ENCODE assay signal across 1 cellular context in the genomic region with DNA sequence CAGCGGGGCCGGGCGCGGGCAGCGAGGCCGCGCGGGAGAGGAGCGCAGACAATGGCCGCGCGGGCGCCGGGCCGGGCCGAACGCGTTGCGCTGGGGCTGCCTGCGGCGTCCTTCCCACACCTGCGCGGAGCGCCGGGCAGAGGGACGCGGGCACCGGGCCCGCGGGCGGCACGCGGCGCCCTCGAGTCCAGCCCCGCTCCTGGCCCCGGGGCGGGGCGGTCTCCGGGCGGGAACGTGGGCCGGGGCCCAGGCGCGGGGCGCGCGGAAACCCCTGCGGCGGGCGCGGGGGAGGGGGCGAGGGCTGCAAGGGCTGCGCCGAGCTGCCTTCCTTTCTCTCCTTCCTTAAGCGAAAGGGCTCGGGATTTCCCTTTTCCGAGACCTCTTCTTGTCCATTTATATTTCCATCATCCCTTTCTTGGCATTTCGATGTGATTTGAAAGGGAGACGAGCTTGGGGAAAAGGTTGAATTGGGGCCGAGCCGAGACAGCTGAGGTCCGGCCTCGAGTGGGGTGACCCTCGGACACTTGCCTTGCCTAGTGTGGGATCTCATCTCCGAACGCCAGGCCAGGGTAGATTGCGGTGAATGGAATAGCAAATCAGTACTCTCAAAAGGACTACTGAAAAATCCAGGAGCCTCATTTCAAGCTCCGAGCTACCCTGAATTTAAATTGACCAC.
A peak's percentile ranks its signal among the peaks of the same experiment; 100 is the strongest.
TF ChIP-seq lines count a peak whose summit lies in the region.

No MANE protein-coding gene starts in this region.

TF ChIP-seq in HepG2, 621 proteins besides CTCF, POLR2A, EP300 and RAD21 (continued from another document and continues in another):
- TF ChIP-seq, protein P1, sequence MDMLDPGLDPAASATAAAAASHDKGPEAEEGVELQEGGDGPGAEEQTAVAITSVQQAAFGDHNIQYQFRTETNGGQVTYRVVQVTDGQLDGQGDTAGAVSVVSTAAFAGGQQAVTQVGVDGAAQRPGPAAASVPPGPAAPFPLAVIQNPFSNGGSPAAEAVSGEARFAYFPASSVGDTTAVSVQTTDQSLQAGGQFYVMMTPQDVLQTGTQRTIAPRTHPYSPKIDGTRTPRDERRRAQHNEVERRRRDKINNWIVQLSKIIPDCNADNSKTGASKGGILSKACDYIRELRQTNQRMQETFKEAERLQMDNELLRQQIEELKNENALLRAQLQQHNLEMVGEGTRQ (IDR thresholded peaks at IDR 0.05; ENCODE audit: low read depth, low read length) = no peak
- TF ChIP-seq, protein P1 (CRISPR knock-in tag; IDR thresholded peaks at IDR 0.05; ENCODE audit: borderline replicate concordance) = no peak
- TF ChIP-seq, protein P2, sequence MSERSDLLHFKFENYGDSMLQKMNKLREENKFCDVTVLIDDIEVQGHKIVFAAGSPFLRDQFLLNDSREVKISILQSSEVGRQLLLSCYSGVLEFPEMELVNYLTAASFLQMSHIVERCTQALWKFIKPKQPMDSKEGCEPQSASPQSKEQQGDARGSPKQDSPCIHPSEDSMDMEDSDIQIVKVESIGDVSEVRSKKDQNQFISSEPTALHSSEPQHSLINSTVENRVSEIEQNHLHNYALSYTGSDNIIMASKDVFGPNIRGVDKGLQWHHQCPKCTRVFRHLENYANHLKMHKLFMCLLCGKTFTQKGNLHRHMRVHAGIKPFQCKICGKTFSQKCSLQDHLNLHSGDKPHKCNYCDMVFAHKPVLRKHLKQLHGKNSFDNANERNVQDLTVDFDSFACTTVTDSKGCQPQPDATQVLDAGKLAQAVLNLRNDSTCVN (CRISPR knock-in tag; IDR thresholded peaks at IDR 0.05; ENCODE audit: borderline replicate concordance) = no peak
- TF ChIP-seq MIXL1 (CRISPR knock-in tag; IDR thresholded peaks at IDR 0.05) (no peak), ZBTB8A (CRISPR knock-in tag; IDR thresholded peaks at IDR 0.05; ENCODE audit: borderline replicate concordance, low read depth) (no peak), RARA (CRISPR knock-in tag; IDR thresholded peaks at IDR 0.05) (no peak), CREB1 (IDR thresholded peaks at IDR 0.05) (no peak), CREB1 (CRISPR knock-in tag; IDR thresholded peaks at IDR 0.05) (no peak), NAIF1 (CRISPR knock-in tag; IDR thresholded peaks at IDR 0.05; ENCODE audit: borderline replicate concordance) (no peak), ASH2L (IDR thresholded peaks at IDR 0.05; ENCODE audit: insufficient read length, low read depth, low read length) (peak; percentile 22), ZNF143 (CRISPR knock-in tag; IDR thresholded peaks at IDR 0.05) (no peak), ZNF572 (CRISPR knock-in tag; IDR thresholded peaks at IDR 0.05) (no peak), JUND (CRISPR knock-in tag; IDR thresholded peaks at IDR 0.05) (no peak), RCOR2 (CRISPR knock-in tag; IDR thresholded peaks at IDR 0.05) (no peak), U2AF1 (optimal IDR thresholded peaks at IDR 0.05; ENCODE audit: low read depth, low read length) (no peak), RAD51 (IDR thresholded peaks at IDR 0.05; ENCODE audit: borderline replicate concordance) (no peak), ESRRA (CRISPR knock-in tag; IDR thresholded peaks at IDR 0.05; ENCODE audit: low read depth) (no peak), IKZF1 (IDR thresholded peaks at IDR 0.05) (no peak), ZSCAN9 (CRISPR knock-in tag; IDR thresholded peaks at IDR 0.05; ENCODE audit: borderline replicate concordance) (no peak), FOSL1 (CRISPR knock-in tag; IDR thresholded peaks at IDR 0.05; ENCODE audit: borderline replicate concordance) (no peak), HDAC1 (CRISPR knock-in tag; IDR thresholded peaks at IDR 0.05) (no peak), ZBTB21 (CRISPR knock-in tag; IDR thresholded peaks at IDR 0.05) (no peak), ZNF510 (CRISPR knock-in tag; IDR thresholded peaks at IDR 0.05; ENCODE audit: low read depth) (no peak), GATAD1 (CRISPR knock-in tag; IDR thresholded peaks at IDR 0.05) (no peak), HDAC2 (CRISPR knock-in tag; IDR thresholded peaks at IDR 0.05) (0 out of 2 replicates have a peak, but pooled peaks have one; percentile 23), SOX6 (IDR thresholded peaks at IDR 0.05) (no peak), SOX6 (CRISPR knock-in tag; IDR thresholded peaks at IDR 0.05) (no peak), CBX1 (IDR thresholded peaks at IDR 0.05; ENCODE audit: low read depth) (no peak), ZSCAN25 (CRISPR knock-in tag; IDR thresholded peaks at IDR 0.05) (no peak), KAT8 (CRISPR knock-in tag; IDR thresholded peaks at IDR 0.05) (no peak), ZMYM4 (CRISPR knock-in tag; IDR thresholded peaks at IDR 0.05) (no peak), KMT2A (CRISPR knock-in tag; IDR thresholded peaks at IDR 0.05) (peak; percentile 71), SALL2 (CRISPR knock-in tag; IDR thresholded peaks at IDR 0.05) (no peak), MXD4 (CRISPR knock-in tag; IDR thresholded peaks at IDR 0.05) (no peak), RBFOX2 (IDR thresholded peaks at IDR 0.05; ENCODE audit: low read depth, low read length) (no peak; the same call in 1 of the 2 replicates)
- TF ChIP-seq, protein P3, sequence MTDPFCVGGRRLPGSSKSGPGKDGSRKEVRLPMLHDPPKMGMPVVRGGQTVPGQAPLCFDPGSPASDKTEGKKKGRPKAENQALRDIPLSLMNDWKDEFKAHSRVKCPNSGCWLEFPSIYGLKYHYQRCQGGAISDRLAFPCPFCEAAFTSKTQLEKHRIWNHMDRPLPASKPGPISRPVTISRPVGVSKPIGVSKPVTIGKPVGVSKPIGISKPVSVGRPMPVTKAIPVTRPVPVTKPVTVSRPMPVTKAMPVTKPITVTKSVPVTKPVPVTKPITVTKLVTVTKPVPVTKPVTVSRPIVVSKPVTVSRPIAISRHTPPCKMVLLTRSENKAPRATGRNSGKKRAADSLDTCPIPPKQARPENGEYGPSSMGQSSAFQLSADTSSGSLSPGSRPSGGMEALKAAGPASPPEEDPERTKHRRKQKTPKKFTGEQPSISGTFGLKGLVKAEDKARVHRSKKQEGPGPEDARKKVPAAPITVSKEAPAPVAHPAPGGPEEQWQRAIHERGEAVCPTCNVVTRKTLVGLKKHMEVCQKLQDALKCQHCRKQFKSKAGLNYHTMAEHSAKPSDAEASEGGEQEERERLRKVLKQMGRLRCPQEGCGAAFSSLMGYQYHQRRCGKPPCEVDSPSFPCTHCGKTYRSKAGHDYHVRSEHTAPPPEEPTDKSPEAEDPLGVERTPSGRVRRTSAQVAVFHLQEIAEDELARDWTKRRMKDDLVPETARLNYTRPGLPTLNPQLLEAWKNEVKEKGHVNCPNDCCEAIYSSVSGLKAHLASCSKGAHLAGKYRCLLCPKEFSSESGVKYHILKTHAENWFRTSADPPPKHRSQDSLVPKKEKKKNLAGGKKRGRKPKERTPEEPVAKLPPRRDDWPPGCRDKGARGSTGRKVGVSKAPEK (CRISPR knock-in tag; IDR thresholded peaks at IDR 0.05; ENCODE audit: borderline replicate concordance) = no peak
- TF ChIP-seq, protein P4, sequence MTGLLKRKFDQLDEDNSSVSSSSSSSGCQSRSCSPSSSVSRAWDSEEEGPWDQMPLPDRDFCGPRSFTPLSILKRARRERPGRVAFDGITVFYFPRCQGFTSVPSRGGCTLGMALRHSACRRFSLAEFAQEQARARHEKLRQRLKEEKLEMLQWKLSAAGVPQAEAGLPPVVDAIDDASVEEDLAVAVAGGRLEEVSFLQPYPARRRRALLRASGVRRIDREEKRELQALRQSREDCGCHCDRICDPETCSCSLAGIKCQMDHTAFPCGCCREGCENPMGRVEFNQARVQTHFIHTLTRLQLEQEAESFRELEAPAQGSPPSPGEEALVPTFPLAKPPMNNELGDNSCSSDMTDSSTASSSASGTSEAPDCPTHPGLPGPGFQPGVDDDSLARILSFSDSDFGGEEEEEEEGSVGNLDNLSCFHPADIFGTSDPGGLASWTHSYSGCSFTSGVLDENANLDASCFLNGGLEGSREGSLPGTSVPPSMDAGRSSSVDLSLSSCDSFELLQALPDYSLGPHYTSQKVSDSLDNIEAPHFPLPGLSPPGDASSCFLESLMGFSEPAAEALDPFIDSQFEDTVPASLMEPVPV (CRISPR knock-in tag; IDR thresholded peaks at IDR 0.05) = no peak
- TF ChIP-seq, protein P5, sequence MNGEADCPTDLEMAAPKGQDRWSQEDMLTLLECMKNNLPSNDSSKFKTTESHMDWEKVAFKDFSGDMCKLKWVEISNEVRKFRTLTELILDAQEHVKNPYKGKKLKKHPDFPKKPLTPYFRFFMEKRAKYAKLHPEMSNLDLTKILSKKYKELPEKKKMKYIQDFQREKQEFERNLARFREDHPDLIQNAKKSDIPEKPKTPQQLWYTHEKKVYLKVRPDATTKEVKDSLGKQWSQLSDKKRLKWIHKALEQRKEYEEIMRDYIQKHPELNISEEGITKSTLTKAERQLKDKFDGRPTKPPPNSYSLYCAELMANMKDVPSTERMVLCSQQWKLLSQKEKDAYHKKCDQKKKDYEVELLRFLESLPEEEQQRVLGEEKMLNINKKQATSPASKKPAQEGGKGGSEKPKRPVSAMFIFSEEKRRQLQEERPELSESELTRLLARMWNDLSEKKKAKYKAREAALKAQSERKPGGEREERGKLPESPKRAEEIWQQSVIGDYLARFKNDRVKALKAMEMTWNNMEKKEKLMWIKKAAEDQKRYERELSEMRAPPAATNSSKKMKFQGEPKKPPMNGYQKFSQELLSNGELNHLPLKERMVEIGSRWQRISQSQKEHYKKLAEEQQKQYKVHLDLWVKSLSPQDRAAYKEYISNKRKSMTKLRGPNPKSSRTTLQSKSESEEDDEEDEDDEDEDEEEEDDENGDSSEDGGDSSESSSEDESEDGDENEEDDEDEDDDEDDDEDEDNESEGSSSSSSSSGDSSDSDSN (CRISPR knock-in tag; IDR thresholded peaks at IDR 0.05) = peak; percentile 61; the same call in 1 of the 2 replicates
- TF ChIP-seq, protein P6, sequence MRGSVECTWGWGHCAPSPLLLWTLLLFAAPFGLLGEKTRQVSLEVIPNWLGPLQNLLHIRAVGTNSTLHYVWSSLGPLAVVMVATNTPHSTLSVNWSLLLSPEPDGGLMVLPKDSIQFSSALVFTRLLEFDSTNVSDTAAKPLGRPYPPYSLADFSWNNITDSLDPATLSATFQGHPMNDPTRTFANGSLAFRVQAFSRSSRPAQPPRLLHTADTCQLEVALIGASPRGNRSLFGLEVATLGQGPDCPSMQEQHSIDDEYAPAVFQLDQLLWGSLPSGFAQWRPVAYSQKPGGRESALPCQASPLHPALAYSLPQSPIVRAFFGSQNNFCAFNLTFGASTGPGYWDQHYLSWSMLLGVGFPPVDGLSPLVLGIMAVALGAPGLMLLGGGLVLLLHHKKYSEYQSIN (CRISPR knock-in tag; IDR thresholded peaks at IDR 0.05; ENCODE audit: borderline replicate concordance) = no peak
- TF ChIP-seq, protein P7, sequence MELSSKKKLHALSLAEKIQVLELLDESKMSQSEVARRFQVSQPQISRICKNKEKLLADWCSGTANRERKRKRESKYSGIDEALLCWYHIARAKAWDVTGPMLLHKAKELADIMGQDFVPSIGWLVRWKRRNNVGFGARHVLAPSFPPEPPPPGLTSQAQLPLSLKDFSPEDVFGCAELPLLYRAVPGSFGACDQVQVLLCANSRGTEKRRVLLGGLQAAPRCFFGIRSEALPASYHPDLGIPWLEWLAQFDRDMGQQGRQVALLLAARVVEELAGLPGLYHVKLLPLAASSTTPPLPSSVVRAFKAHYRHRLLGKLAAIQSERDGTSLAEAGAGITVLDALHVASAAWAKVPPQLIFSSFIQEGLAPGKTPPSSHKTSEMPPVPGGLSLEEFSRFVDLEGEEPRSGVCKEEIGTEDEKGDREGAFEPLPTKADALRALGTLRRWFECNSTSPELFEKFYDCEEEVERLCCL (CRISPR knock-in tag; IDR thresholded peaks at IDR 0.05; ENCODE audit: borderline replicate concordance) = no peak
- TF ChIP-seq, protein P8, sequence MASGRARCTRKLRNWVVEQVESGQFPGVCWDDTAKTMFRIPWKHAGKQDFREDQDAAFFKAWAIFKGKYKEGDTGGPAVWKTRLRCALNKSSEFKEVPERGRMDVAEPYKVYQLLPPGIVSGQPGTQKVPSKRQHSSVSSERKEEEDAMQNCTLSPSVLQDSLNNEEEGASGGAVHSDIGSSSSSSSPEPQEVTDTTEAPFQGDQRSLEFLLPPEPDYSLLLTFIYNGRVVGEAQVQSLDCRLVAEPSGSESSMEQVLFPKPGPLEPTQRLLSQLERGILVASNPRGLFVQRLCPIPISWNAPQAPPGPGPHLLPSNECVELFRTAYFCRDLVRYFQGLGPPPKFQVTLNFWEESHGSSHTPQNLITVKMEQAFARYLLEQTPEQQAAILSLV (CRISPR knock-in tag; IDR thresholded peaks at IDR 0.05; ENCODE audit: borderline replicate concordance) = no peak
- TF ChIP-seq, protein P9, sequence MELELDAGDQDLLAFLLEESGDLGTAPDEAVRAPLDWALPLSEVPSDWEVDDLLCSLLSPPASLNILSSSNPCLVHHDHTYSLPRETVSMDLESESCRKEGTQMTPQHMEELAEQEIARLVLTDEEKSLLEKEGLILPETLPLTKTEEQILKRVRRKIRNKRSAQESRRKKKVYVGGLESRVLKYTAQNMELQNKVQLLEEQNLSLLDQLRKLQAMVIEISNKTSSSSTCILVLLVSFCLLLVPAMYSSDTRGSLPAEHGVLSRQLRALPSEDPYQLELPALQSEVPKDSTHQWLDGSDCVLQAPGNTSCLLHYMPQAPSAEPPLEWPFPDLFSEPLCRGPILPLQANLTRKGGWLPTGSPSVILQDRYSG (CRISPR knock-in tag; IDR thresholded peaks at IDR 0.05) = no peak
- TF ChIP-seq, protein P10, sequence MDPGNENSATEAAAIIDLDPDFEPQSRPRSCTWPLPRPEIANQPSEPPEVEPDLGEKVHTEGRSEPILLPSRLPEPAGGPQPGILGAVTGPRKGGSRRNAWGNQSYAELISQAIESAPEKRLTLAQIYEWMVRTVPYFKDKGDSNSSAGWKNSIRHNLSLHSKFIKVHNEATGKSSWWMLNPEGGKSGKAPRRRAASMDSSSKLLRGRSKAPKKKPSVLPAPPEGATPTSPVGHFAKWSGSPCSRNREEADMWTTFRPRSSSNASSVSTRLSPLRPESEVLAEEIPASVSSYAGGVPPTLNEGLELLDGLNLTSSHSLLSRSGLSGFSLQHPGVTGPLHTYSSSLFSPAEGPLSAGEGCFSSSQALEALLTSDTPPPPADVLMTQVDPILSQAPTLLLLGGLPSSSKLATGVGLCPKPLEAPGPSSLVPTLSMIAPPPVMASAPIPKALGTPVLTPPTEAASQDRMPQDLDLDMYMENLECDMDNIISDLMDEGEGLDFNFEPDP (CRISPR knock-in tag; conservative IDR thresholded peaks at IDR 0.05) = 0 out of 2 replicates have a peak, but pooled peaks have one; percentile 31
- TF ChIP-seq, protein P11, sequence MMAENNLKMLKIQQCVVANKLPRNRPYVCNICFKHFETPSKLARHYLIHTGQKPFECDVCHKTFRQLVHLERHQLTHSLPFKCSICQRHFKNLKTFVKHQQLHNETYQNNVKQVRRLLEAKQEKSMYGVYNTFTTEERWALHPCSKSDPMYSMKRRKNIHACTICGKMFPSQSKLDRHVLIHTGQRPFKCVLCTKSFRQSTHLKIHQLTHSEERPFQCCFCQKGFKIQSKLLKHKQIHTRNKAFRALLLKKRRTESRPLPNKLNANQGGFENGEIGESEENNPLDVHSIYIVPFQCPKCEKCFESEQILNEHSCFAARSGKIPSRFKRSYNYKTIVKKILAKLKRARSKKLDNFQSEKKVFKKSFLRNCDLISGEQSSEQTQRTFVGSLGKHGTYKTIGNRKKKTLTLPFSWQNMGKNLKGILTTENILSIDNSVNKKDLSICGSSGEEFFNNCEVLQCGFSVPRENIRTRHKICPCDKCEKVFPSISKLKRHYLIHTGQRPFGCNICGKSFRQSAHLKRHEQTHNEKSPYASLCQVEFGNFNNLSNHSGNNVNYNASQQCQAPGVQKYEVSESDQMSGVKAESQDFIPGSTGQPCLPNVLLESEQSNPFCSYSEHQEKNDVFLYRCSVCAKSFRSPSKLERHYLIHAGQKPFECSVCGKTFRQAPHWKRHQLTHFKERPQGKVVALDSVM (CRISPR knock-in tag; IDR thresholded peaks at IDR 0.05) = no peak
